Comparison of ENCODE assay signal across 21 cellular contexts in the genomic region with DNA sequence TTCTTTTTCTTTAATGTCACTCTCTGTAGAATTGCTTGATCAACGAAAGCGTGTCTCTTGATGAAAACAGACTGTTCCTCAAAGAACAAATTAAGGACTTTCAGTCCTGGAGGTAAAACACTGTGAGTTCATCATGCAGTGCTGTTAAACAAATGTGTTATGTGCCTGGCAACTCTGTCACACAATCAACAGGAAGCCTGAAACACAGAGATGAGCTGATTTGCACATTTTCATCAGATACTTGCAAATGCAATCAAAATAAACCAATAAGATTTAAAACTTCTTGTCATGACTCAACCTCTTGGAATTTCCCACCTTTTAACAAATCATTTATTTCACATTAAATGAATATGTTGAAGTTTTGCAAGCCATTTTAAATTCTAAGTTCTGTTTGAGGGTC.
DNase-seq lines count a peak whose midpoint lies in the region; ATAC-seq and TF ChIP-seq lines count a peak whose summit lies in the region.
"Had no signal": no experiment of that assay in that cellular context is flagged by ENCODE, and none has a peak within 500 bp of the region (broad histone marks: within the 10 kb centered on the region; RNA-seq: fewer than 3 reads in every experiment).

No MANE protein-coding gene starts in this region.

- no peaks in the 10 kb centered on the region for H3K27me3 ChIP-seq in GM23338 (ENCODE audit: insufficient read depth)
- H3K27me3 ChIP-seq in KMS-11 (ENCODE audit: insufficient read depth, low read depth) = no peaks in the 10 kb centered on the region
- no peaks in the 10 kb centered on the region for H3K27me3 ChIP-seq in endodermal cell (ENCODE audit: control insufficient read depth, insufficient read depth, low read length, poor library complexity, severe bottlenecking)
- no peaks in the 10 kb centered on the region for H3K27me3 ChIP-seq in mesendoderm (ENCODE audit: insufficient read depth, low read length, poor library complexity)
- H3K27me3 ChIP-seq: BE2C had no signal

- H4K5ac ChIP-seq in mesendoderm (ENCODE audit: low read length) = no peak overlapping the region

- H2AK5ac ChIP-seq in mesendoderm (ENCODE audit: low read length) = no peak overlapping the region

- H2BK15ac ChIP-seq in mesendoderm (replicated peaks; ENCODE audit: low read depth) = no peak overlapping the region

- no peak overlapping the region for H3K18ac ChIP-seq in mesendoderm (ENCODE audit: low read length)

- peaks cover 26% of the 10 kb centered on the region for H3K4me1 ChIP-seq in GM23338 (ENCODE audit: insufficient read depth)
- peaks cover 34% of the 10 kb centered on the region for H3K4me1 ChIP-seq in KMS-11 (ENCODE audit: low read depth, poor library complexity, severe bottlenecking)
- peaks cover 4% of the 10 kb centered on the region for H3K4me1 ChIP-seq in endodermal cell (ENCODE audit: control insufficient read depth, insufficient read depth, low read length)
- no peaks in the 10 kb centered on the region for H3K4me1 ChIP-seq in mesendoderm (ENCODE audit: control insufficient read depth, low read depth, low read length)
- H3K4me1 ChIP-seq: BE2C had no signal

- no peaks in the 10 kb centered on the region for H3K79me1 ChIP-seq in mesendoderm (ENCODE audit: low read length)

- H3K27ac Mint-ChIP-seq in GM23338 (peak overlapping the region; percentile 92), endodermal cell (peak overlapping the region; percentile 83)

- H3K36me3 ChIP-seq in GM23338 (ENCODE audit: insufficient read depth) (no peaks in the 10 kb centered on the region), KMS-11 (ENCODE audit: insufficient read depth) (no peaks in the 10 kb centered on the region), endodermal cell (ENCODE audit: control insufficient read depth, insufficient read depth, low read length) (no peaks in the 10 kb centered on the region), mesendoderm (ENCODE audit: control insufficient read depth, insufficient read depth, low read length) (no peaks in the 10 kb centered on the region)
- H3K36me3 ChIP-seq: BE2C had no signal

- H3K56ac ChIP-seq in mesendoderm (ENCODE audit: low read length) = no peak overlapping the region

- H3K9ac ChIP-seq in KMS-11 (no peak overlapping the region), endodermal cell (ENCODE audit: extremely low read depth, low read length, poor library complexity, severe bottlenecking) (no peak overlapping the region), mesendoderm (ENCODE audit: low read length) (no peak overlapping the region)

- H3F3A ChIP-seq in GM23338 (replicated peaks; ENCODE audit: low read depth) = no peaks in the 10 kb centered on the region

- 69 to 86% methylated on average over 2 of the region's 2 CpGs for WGBS in endodermal cell (ENCODE audit: insufficient coverage in 1 of 2, insufficient read length in 1 of 2), 2 experiments
- no CpG with 5 or more reads among the region's 2 CpGs for WGBS in mesendoderm (ENCODE audit: extremely low coverage, insufficient coverage, low lambda C conversion rate)

- H3K79me2 ChIP-seq in GM23338 (replicated peaks; ENCODE audit: insufficient read depth) (no peaks in the 10 kb centered on the region), KMS-11 (ENCODE audit: insufficient read depth, low read depth) (no peaks in the 10 kb centered on the region), mesendoderm (ENCODE audit: control insufficient read depth, insufficient read depth, low read length) (no peaks in the 10 kb centered on the region)

- peaks cover 34% of the 10 kb centered on the region for H3K4me1 Mint-ChIP-seq in GM23338
- H3K4me1 Mint-ChIP-seq in endodermal cell = peaks cover 21% of the 10 kb centered on the region

- no peak overlapping the region for H4K8ac ChIP-seq in mesendoderm (ENCODE audit: low read depth, low read length)

- DNase-seq in GM23338 (ENCODE audit: low spot score) (peak; percentile 19), endodermal cell (no peak), mesendoderm (peak; percentile 74), NCI-H524 (lab: John Stamatoyannopoulos, UW) (no peak), NOMO-1 treated with dmso at 0.1 percent for 144 hours (lab: John Stamatoyannopoulos, UW; ENCODE audit: unreplicated experiment) (no peak), NCI-H69 (lab: John Stamatoyannopoulos, UW) (no peak)
- DNase-seq: BE2C, DMS53, GDM1, GOT3, KBM-7, NCI-H1105, NCI-H1694, NCI-H2081, NCI-H2171, NCI-H345, NCI-H524 treated with DMSO at 0.1 percent for 48 hours, OCI-M1, Right ventricle myocardium superior had no signal

- H3K9me2 ChIP-seq in GM23338 (ENCODE audit: insufficient read depth) = no peaks in the 10 kb centered on the region

- H3K9me3 Mint-ChIP-seq in GM23338 (peaks cover 32% of the 10 kb centered on the region), endodermal cell (peaks cover 30% of the 10 kb centered on the region)

- no peak overlapping the region for H2BK120ac ChIP-seq in mesendoderm (ENCODE audit: low read depth, low read length)

- H3K27ac ChIP-seq in GM23338 (ENCODE audit: low read depth) (peak overlapping the region; percentile 48), KMS-11 (no peak overlapping the region; the same call in 1 of the 2 replicates), endodermal cell (ENCODE audit: low read depth, low read length) (no peak overlapping the region), mesendoderm (ENCODE audit: low read depth, low read length) (no peak overlapping the region)

- H3K4me3 ChIP-seq in GM23338 (no peak overlapping the region), KMS-11 (IDR thresholded peaks at IDR 0.05; ENCODE audit: insufficient read depth, low read depth, low read length) (no peak overlapping the region), endodermal cell (ENCODE audit: low read length) (no peak overlapping the region), mesendoderm (ENCODE audit: low read length) (no peak overlapping the region)

- no peak overlapping the region for H2BK5ac ChIP-seq in mesendoderm (ENCODE audit: low read length)

- H3K36me3 Mint-ChIP-seq in GM23338 (ENCODE audit: low read depth) = peaks cover 30% of the 10 kb centered on the region
- peaks cover 10% of the 10 kb centered on the region for H3K36me3 Mint-ChIP-seq in endodermal cell (ENCODE audit: low read depth)

- H3K4me2 ChIP-seq in GM23338 (peak overlapping the region; percentile 0; the same call in 1 of the 2 replicates), KMS-11 (peak overlapping the region; percentile 1; the same call in 1 of the 2 replicates), mesendoderm (ENCODE audit: low read length) (no peak overlapping the region)

- no peak overlapping the region for H3K23ac ChIP-seq in mesendoderm (ENCODE audit: low read length)

- ATAC-seq in GM23338 = no peak; the same call in 2 of the 3 replicates
- no peak for ATAC-seq in HG02973 (IDR thresholded peaks at IDR 0.05; ENCODE audit: unreplicated experiment)

- TF ChIP-seq CTCF in GM23338 (conservative IDR thresholded peaks at IDR 0.05; ENCODE audit: low read depth in 2 of 2) (no peak), KMS-11 (conservative IDR thresholded peaks at IDR 0.05; ENCODE audit: low read depth, low read length) (no peak), endodermal cell (conservative IDR thresholded peaks at IDR 0.05) (no peak)

- H3K4me3 Mint-ChIP-seq in GM23338 = peak overlapping the region; percentile 23; the same call in 1 of the 3 replicates
- no peak overlapping the region for H3K4me3 Mint-ChIP-seq in endodermal cell

- H3K9me3 ChIP-seq in endodermal cell (ENCODE audit: control insufficient read depth, low read length) = peaks cover 21% of the 10 kb centered on the region
- H3K9me3 ChIP-seq: BE2C had no signal

- H2AFZ ChIP-seq in GM23338 (no peak overlapping the region), KMS-11 (ENCODE audit: low read depth) (no peak overlapping the region)

- H3K27me3 Mint-ChIP-seq in GM23338 (ENCODE audit: insufficient read depth, low read depth, poor library complexity) (peaks cover 13% of the 10 kb centered on the region), endodermal cell (ENCODE audit: insufficient read depth) (no peaks in the 10 kb centered on the region)

- H4K20me1 ChIP-seq in GM23338 (replicated peaks; ENCODE audit: insufficient read depth) (no peaks in the 10 kb centered on the region), KMS-11 (ENCODE audit: insufficient read depth) (no peaks in the 10 kb centered on the region)

- H3K4ac ChIP-seq in mesendoderm (ENCODE audit: low read depth, low read length) = no peak overlapping the region

TF ChIP-seq in GM23338, 12 proteins besides CTCF, POLR2A, EP300 and RAD21 (continues in another document):
- TF ChIP-seq, protein P1, sequence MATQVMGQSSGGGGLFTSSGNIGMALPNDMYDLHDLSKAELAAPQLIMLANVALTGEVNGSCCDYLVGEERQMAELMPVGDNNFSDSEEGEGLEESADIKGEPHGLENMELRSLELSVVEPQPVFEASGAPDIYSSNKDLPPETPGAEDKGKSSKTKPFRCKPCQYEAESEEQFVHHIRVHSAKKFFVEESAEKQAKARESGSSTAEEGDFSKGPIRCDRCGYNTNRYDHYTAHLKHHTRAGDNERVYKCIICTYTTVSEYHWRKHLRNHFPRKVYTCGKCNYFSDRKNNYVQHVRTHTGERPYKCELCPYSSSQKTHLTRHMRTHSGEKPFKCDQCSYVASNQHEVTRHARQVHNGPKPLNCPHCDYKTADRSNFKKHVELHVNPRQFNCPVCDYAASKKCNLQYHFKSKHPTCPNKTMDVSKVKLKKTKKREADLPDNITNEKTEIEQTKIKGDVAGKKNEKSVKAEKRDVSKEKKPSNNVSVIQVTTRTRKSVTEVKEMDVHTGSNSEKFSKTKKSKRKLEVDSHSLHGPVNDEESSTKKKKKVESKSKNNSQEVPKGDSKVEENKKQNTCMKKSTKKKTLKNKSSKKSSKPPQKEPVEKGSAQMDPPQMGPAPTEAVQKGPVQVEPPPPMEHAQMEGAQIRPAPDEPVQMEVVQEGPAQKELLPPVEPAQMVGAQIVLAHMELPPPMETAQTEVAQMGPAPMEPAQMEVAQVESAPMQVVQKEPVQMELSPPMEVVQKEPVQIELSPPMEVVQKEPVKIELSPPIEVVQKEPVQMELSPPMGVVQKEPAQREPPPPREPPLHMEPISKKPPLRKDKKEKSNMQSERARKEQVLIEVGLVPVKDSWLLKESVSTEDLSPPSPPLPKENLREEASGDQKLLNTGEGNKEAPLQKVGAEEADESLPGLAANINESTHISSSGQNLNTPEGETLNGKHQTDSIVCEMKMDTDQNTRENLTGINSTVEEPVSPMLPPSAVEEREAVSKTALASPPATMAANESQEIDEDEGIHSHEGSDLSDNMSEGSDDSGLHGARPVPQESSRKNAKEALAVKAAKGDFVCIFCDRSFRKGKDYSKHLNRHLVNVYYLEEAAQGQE (IDR thresholded peaks at IDR 0.05; ENCODE audit: unreplicated experiment) = no peak
- no peak for TF ChIP-seq EZH2phosphoT487 (IDR thresholded peaks at IDR 0.05; ENCODE audit: unreplicated experiment)
- TF ChIP-seq JUNB (IDR thresholded peaks at IDR 0.05; ENCODE audit: unreplicated experiment) = no peak
- TF ChIP-seq NANOG (IDR thresholded peaks at IDR 0.05; ENCODE audit: borderline replicate concordance) = no peak

Comparison
In these comparisons a context has a peak if more than half of its experiments do, and no peak if none do; other contexts are left out.
1. DNase-seq: peak in GM23338 (single experiment) and mesendoderm (single experiment); none in endodermal cell (single experiment), NCI-H524 (0 of 2), NOMO-1 treated with dmso at 0.1 percent for 144 hours (single experiment) and NCI-H69 (single experiment).